In genomic region chr13:30110301-30111070, GRCh38 we compare ENCODE assay signal across 21 cellular contexts.
A peak's percentile ranks its signal among the peaks of the same experiment; 100 is the strongest.
DNase-seq lines count a peak whose midpoint lies in the region; ATAC-seq and TF ChIP-seq lines count a peak whose summit lies in the region.
"Had no signal": no experiment of that assay in that cellular context is flagged by ENCODE, and none has a peak within 500 bp of the region (broad histone marks: within the 10 kb centered on the region; RNA-seq: fewer than 3 reads in every experiment).

No MANE protein-coding gene starts in this region.

- H3K4me3 Mint-ChIP-seq in neural crest cell, result no peak overlapping the region
- H3K4me3 Mint-ChIP-seq: B cell; CD4-positive, alpha-beta T cell had no signal

- H3K4me1 Mint-ChIP-seq in neural crest cell, result peaks cover 69% of the 10 kb centered on the region

- no peaks in the 10 kb centered on the region for H4K20me1 ChIP-seq in GM23248 (ENCODE audit: insufficient read depth)

- no peak overlapping the region for H3K4me2 ChIP-seq in GM23248 (ENCODE audit: unreplicated experiment)
- H3K4me2 ChIP-seq: A549 had no signal

- TF ChIP-seq CTCF in fibroblast of mammary gland (conservative IDR thresholded peaks at IDR 0.05; ENCODE audit: control insufficient read depth, insufficient read depth, low read depth, low read length) (no peak), neural crest cell (conservative IDR thresholded peaks at IDR 0.05) (no peak)

- DNase-seq in AG08395 (ENCODE audit: low spot score) (peak; percentile 50), GM23248 (peak; percentile 58), fibroblast of mammary gland (ENCODE audit: low read depth) (peak; percentile 38), neural crest cell (ENCODE audit: low read depth, low spot score) (no peak), ACHN (no peak), DMS114 treated with DMSO at 0.1 percent for 48 hours (lab: John Stamatoyannopoulos, UW; ENCODE audit: unreplicated experiment) (no peak)
- DNase-seq in effector memory CD4-positive, alpha-beta T cell, result no peak
- DNase-seq: CD4-positive, alpha-beta T cell; DMS79 treated with DMSO at 0.1 percent for 48 hours; GF-D8; MG63; NCI-H1092 treated with DMSO at 0.1 percent for 48 hours; NCI-H1694 treated with DMSO at 0.1 percent for 48 hours; NCI-H2171; NCI-H510A treated with DMSO at 0.1 percent for 48 hours; SIG-M5 had no signal

- H3K4me3 ChIP-seq in GM23248, result no peak overlapping the region
- H3K4me3 ChIP-seq in fibroblast of mammary gland (ENCODE audit: control insufficient read depth, low read depth, low read length), result no peak overlapping the region
- H3K4me3 ChIP-seq in effector memory CD4-positive, alpha-beta T cell (ENCODE audit: insufficient read depth, low read depth, low read length, poor library complexity, severe bottlenecking), result no peak overlapping the region
- H3K4me3 ChIP-seq: A549, MG63, Peyer's patch had no signal

- H3K36me3 ChIP-seq in GM23248 (ENCODE audit: low read depth), result no peaks in the 10 kb centered on the region
- H3K36me3 ChIP-seq in effector memory CD4-positive, alpha-beta T cell (ENCODE audit: control insufficient read depth, insufficient read depth, low read length), result no peaks in the 10 kb centered on the region
- H3K36me3 ChIP-seq: MG63, Peyer's patch had no signal

- H3K9me3 ChIP-seq in GM23248 (ENCODE audit: low read depth), result no peaks in the 10 kb centered on the region
- H3K9me3 ChIP-seq in effector memory CD4-positive, alpha-beta T cell (ENCODE audit: control insufficient read depth, low read length), result no peaks in the 10 kb centered on the region
- H3K9me3 ChIP-seq: A549, MG63, Peyer's patch had no signal

- no peak overlapping the region for H3K9ac ChIP-seq in GM23248

- peak overlapping the region; percentile 83 for H2AFZ ChIP-seq in GM23248

- no peak overlapping the region for H3K27ac ChIP-seq in GM23248
- H3K27ac ChIP-seq in effector memory CD4-positive, alpha-beta T cell (ENCODE audit: insufficient read depth, low read length, poor library complexity, severe bottlenecking), result no peak overlapping the region
- H3K27ac ChIP-seq: A549, Peyer's patch had no signal

- 0 out of 2 replicates have a peak, but pooled peaks cover 4% of the 10 kb centered on the region for H3K79me2 ChIP-seq in GM23248 (ENCODE audit: insufficient read depth)

- ATAC-seq in GM18909 (IDR thresholded peaks at IDR 0.05; ENCODE audit: poor library complexity, unreplicated experiment), result no peak
- ATAC-seq: A549, HepG2 had no signal

- no peaks in the 10 kb centered on the region for H3K9me2 ChIP-seq in GM23248 (ENCODE audit: insufficient read depth)

- no peaks in the 10 kb centered on the region for H3K9me3 Mint-ChIP-seq in neural crest cell
- H3K9me3 Mint-ChIP-seq: CD4-positive, alpha-beta T cell had no signal

- peaks cover 13% of the 10 kb centered on the region for H3F3A ChIP-seq in GM23248 (ENCODE audit: insufficient read depth)

- peaks cover 35% of the 10 kb centered on the region for H3K4me1 ChIP-seq in GM23248 (ENCODE audit: insufficient read depth)
- peaks cover 9% of the 10 kb centered on the region for H3K4me1 ChIP-seq in effector memory CD4-positive, alpha-beta T cell (ENCODE audit: control insufficient read depth, insufficient read depth, low read length, poor library complexity, severe bottlenecking)

- in situ Hi-C loops in GM23248 (cut with MboI) (loop anchor here (10.0 to 25.0 kb wide), 3 partner anchors 173 to 596 kb away; no protein-coding TSS in a partner anchor), ACHN (cut with HindIII; ENCODE audit: low pct_ligation_motif_present, low pct_unique_long_range_greater_than_20kb, low sequenced_read_pairs) (loop anchor here (25.0 kb wide), 1 partner anchor 348 kb away; no protein-coding TSS in a partner anchor)

- peak overlapping the region; percentile 90 for H3K27ac Mint-ChIP-seq in neural crest cell (ENCODE audit: unreplicated experiment)
- H3K27ac Mint-ChIP-seq: B cell; CD4-positive, alpha-beta T cell had no signal

- no peaks in the 10 kb centered on the region for H3K27me3 Mint-ChIP-seq in neural crest cell (ENCODE audit: low read depth)
- H3K27me3 Mint-ChIP-seq: B cell; CD4-positive, alpha-beta T cell had no signal

- no peaks in the 10 kb centered on the region for H3K36me3 Mint-ChIP-seq in neural crest cell (ENCODE audit: low read depth)

- WGBS in GM23248 (ENCODE audit: low coverage in 1 of 2, low lambda C conversion rate in 2 of 2, missing lambda C conversion rate in 2 of 2), 2 experiments, result 52 to 56% methylated on average over 11 of the region's 11 CpGs

- no peaks in the 10 kb centered on the region for H3K27me3 ChIP-seq in GM23248 (replicated peaks; ENCODE audit: insufficient read depth)
- H3K27me3 ChIP-seq in effector memory CD4-positive, alpha-beta T cell (replicated peaks; ENCODE audit: control insufficient read depth, insufficient read depth, low read length, poor library complexity, severe bottlenecking), result no peaks in the 10 kb centered on the region
- H3K27me3 ChIP-seq: MG63, Peyer's patch had no signal

Comparison
In these comparisons a context has a peak if more than half of its experiments do, and no peak if none do; other contexts are left out.
1. DNase-seq: peak in AG08395 (single experiment), GM23248 (single experiment) and fibroblast of mammary gland (single experiment); none in neural crest cell (single experiment), effector memory CD4-positive, alpha-beta T cell (0 of 3), ACHN (single experiment) and DMS114 treated with DMSO at 0.1 percent for 48 hours (single experiment).